18 cellular contexts compared by ENCODE assay signal in the genomic region with DNA sequence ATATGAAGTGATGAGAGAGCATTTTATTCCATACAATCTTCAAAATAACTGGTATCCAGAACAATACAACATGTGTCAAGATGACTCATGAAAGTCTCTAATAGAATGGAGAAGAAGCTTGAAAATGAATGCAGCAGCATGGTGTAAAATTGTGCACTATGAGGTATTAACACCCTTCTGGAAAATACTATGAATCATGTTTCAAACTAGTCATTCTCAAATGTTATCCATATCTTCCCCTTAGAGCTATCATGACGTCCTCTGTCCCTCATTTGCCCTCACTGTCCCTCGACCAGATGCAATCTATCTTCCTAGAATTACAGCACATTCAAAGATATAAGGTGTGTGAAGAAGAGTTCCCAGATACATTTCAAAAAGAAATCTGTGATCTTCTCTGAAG.
DNase-seq lines count a peak whose midpoint lies in the region; ATAC-seq, FAIRE-seq and TF ChIP-seq lines count a peak whose summit lies in the region.
"Had no signal": no experiment of that assay in that cellular context is flagged by ENCODE, and none has a peak within 500 bp of the region (broad histone marks: within the 10 kb centered on the region; RNA-seq: fewer than 3 reads in every experiment).

No MANE protein-coding gene starts in this region.

- no peak for TF ChIP-seq POLR2A in erythroblast (IDR thresholded peaks at IDR 0.05; ENCODE audit: low read length)

- H3K9me3 ChIP-seq in GM23248 (ENCODE audit: low read depth) = no peaks in the 10 kb centered on the region
- no peaks in the 10 kb centered on the region for H3K9me3 ChIP-seq in astrocyte (ENCODE audit: insufficient read depth, low read depth, low read length)

- DNase-seq in activated CD8-positive, alpha-beta T cell treated with anti-CD3 and anti-CD28 coated beads for 36 hours = no peak
- no peak for DNase-seq in activated CD8-positive, alpha-beta T cell treated with anti-CD3 and anti-CD28 coated beads, Interleukin-2, amount 10 ng/mL, durations not matched to agents 7 days and 5 days
- DNase-seq in GM23248 (peak; percentile 13), astrocyte (ENCODE audit: low read depth) (no peak), kidney tubule cell (ENCODE audit: low spot score) (peak; percentile 8), erythroblast (lab: John Stamatoyannopoulos, UW) (no peak), KG1 (lab: John Stamatoyannopoulos, UW) (no peak)
- DNase-seq: Calu3; CD8-positive, alpha-beta T cell; DMS53; DND-41; EL; H9 had no signal

- H4K20me1 ChIP-seq in GM23248 (ENCODE audit: insufficient read depth) (no peaks in the 10 kb centered on the region), astrocyte (ENCODE audit: insufficient read depth, low read length) (no peaks in the 10 kb centered on the region)
- H4K20me1 ChIP-seq: BLaER1 treated with 17β-estradiol and CSF1 and Interleukin-3, amounts not matched to agents 10 nM and 100 nM had no signal

- CTCF ChIA-PET in activated CD8-positive, alpha-beta T cell treated with anti-CD3 and anti-CD28 coated beads for 36 hours (lab: Charles Lee) = interaction anchor here (0.8 kb wide), 1 partner anchor 17 kb away, joined by 3 read pairs; no protein-coding TSS in a partner anchor
- CTCF ChIA-PET in activated CD8-positive, alpha-beta T cell treated with anti-CD3 and anti-CD28 coated beads, Interleukin-2, amount 10 ng/mL, durations not matched to agents 7 days and 5 days (lab: Charles Lee) = interaction anchor here (1.0 to 1.4 kb wide), 5 partner anchors 34 to 269 kb away, joined by 3 to 4 read pairs (median 3); no protein-coding TSS in a partner anchor

- no peaks in the 10 kb centered on the region for H3K27me3 Mint-ChIP-seq in activated CD8-positive, alpha-beta T cell treated with anti-CD3 and anti-CD28 coated beads for 36 hours
- H3K27me3 Mint-ChIP-seq in activated CD8-positive, alpha-beta T cell treated with anti-CD3 and anti-CD28 coated beads, Interleukin-2, amount 10 ng/mL, durations not matched to agents 7 days and 5 days (ENCODE audit: low read depth) = no peaks in the 10 kb centered on the region
- H3K27me3 Mint-ChIP-seq in astrocyte (ENCODE audit: low read depth, unreplicated experiment) = no peaks in the 10 kb centered on the region

- peak; percentile 55 for ATAC-seq in activated CD8-positive, alpha-beta T cell treated with anti-CD3 and anti-CD28 coated beads for 36 hours
- no peak for ATAC-seq in activated CD8-positive, alpha-beta T cell treated with anti-CD3 and anti-CD28 coated beads, Interleukin-2, amount 10 ng/mL, durations not matched to agents 7 days and 5 days
- ATAC-seq in SK-N-SH treated with all-trans-retinoic acid at 6 μM for 48 hours = no peak
- ATAC-seq: CD8-positive, alpha-beta T cell; GM12878 had no signal

- H3K36me3 ChIP-seq in GM23248 (ENCODE audit: low read depth) = no peaks in the 10 kb centered on the region
- H3K36me3 ChIP-seq in astrocyte (ENCODE audit: insufficient read depth, low read length) = no peaks in the 10 kb centered on the region
- H3K36me3 ChIP-seq: BLaER1 treated with 17β-estradiol and CSF1 and Interleukin-3, amounts not matched to agents 10 nM and 100 nM had no signal

- no peak overlapping the region for H2AFZ ChIP-seq in GM23248
- H2AFZ ChIP-seq in astrocyte (ENCODE audit: low read depth, low read length) = no peak overlapping the region

- H3K4me2 ChIP-seq in GM23248 (ENCODE audit: unreplicated experiment) = no peak overlapping the region
- no peak overlapping the region for H3K4me2 ChIP-seq in astrocyte (ENCODE audit: low read length)
- H3K4me2 ChIP-seq: BLaER1 treated with 17β-estradiol and CSF1 and Interleukin-3, amounts not matched to agents 10 nM and 100 nM had no signal

- WGBS in GM23248 (ENCODE audit: low coverage in 1 of 2, low lambda C conversion rate in 2 of 2, missing lambda C conversion rate in 2 of 2), 2 experiments = 52 to 54% methylated on average over 2 of the region's 2 CpGs

- peak; percentile 50 for FAIRE-seq in astrocyte (lab: Jason Lieb, UNC)
- FAIRE-seq: GM12878, H1 had no signal

- H3K27ac ChIP-seq in GM23248 = no peak overlapping the region
- no peak overlapping the region for H3K27ac ChIP-seq in astrocyte (ENCODE audit: low read depth, low read length)
- H3K27ac ChIP-seq: BLaER1 treated with 17β-estradiol and CSF1 and Interleukin-3, amounts not matched to agents 10 nM and 100 nM had no signal

- no peak overlapping the region for H3K4me3 Mint-ChIP-seq in activated CD8-positive, alpha-beta T cell treated with anti-CD3 and anti-CD28 coated beads for 36 hours
- H3K4me3 Mint-ChIP-seq in activated CD8-positive, alpha-beta T cell treated with anti-CD3 and anti-CD28 coated beads, Interleukin-2, amount 10 ng/mL, durations not matched to agents 7 days and 5 days = no peak overlapping the region
- no peak overlapping the region for H3K4me3 Mint-ChIP-seq in astrocyte (ENCODE audit: unreplicated experiment)
- H3K4me3 Mint-ChIP-seq: B cell; CD8-positive, alpha-beta T cell; H9 had no signal

- H3K4me3 ChIP-seq in GM23248 (no peak overlapping the region), astrocyte (ENCODE audit: insufficient read depth, low read depth, low read length) (no peak overlapping the region)
- H3K4me3 ChIP-seq: BLaER1 treated with 17β-estradiol and CSF1 and Interleukin-3, amounts not matched to agents 10 nM and 100 nM; GM12878 had no signal

- no peaks in the 10 kb centered on the region for H3K9me2 ChIP-seq in GM23248 (ENCODE audit: insufficient read depth)

- no peak for TF ChIP-seq CTCF in activated CD8-positive, alpha-beta T cell treated with anti-CD3 and anti-CD28 coated beads for 36 hours (IDR thresholded peaks at IDR 0.05)
- TF ChIP-seq CTCF in astrocyte (IDR thresholded peaks at IDR 0.05; ENCODE audit: insufficient read depth, low read depth, low read length) = no peak

- H3K79me2 ChIP-seq in GM23248 (ENCODE audit: insufficient read depth) (no peaks in the 10 kb centered on the region), astrocyte (ENCODE audit: insufficient read depth, low read length) (no peaks in the 10 kb centered on the region)

- H3K9me3 Mint-ChIP-seq in activated CD8-positive, alpha-beta T cell treated with anti-CD3 and anti-CD28 coated beads for 36 hours = peaks cover 3% of the 10 kb centered on the region
- H3K9me3 Mint-ChIP-seq in activated CD8-positive, alpha-beta T cell treated with anti-CD3 and anti-CD28 coated beads, Interleukin-2, amount 10 ng/mL, durations not matched to agents 7 days and 5 days (ENCODE audit: insufficient read depth) = no peaks in the 10 kb centered on the region
- H3K9me3 Mint-ChIP-seq in astrocyte (ENCODE audit: unreplicated experiment) = no peaks in the 10 kb centered on the region
- H3K9me3 Mint-ChIP-seq: H9 had no signal

- H3K4me1 Mint-ChIP-seq in activated CD8-positive, alpha-beta T cell treated with anti-CD3 and anti-CD28 coated beads for 36 hours (ENCODE audit: low read depth) = peaks cover 6% of the 10 kb centered on the region
- no peaks in the 10 kb centered on the region for H3K4me1 Mint-ChIP-seq in activated CD8-positive, alpha-beta T cell treated with anti-CD3 and anti-CD28 coated beads, Interleukin-2, amount 10 ng/mL, durations not matched to agents 7 days and 5 days (ENCODE audit: low read depth)
- H3K4me1 Mint-ChIP-seq in astrocyte (ENCODE audit: low read depth, unreplicated experiment) = peaks cover 5% of the 10 kb centered on the region
- H3K4me1 Mint-ChIP-seq: H9 had no signal

- H3K27me3 ChIP-seq in GM23248 (replicated peaks; ENCODE audit: insufficient read depth) (no peaks in the 10 kb centered on the region), astrocyte (ENCODE audit: insufficient read depth, low read length) (no peaks in the 10 kb centered on the region)
- H3K27me3 ChIP-seq: BLaER1 treated with 17β-estradiol and CSF1 and Interleukin-3, amounts not matched to agents 10 nM and 100 nM had no signal

- POLR2A ChIA-PET in activated CD8-positive, alpha-beta T cell treated with anti-CD3 and anti-CD28 coated beads for 36 hours (lab: Charles Lee) = no interaction called here
- POLR2A ChIA-PET in activated CD8-positive, alpha-beta T cell treated with anti-CD3 and anti-CD28 coated beads, Interleukin-2, amount 10 ng/mL, durations not matched to agents 7 days and 5 days (lab: Charles Lee) = no interaction called here

- intact Hi-C loops in activated CD8-positive, alpha-beta T cell treated with anti-CD3 and anti-CD28 coated beads for 36 hours (cut with micrococcal nuclease) = no loop called here

- in situ Hi-C loops in GM23248 (cut with MboI) = no loop called here

- H3K9ac ChIP-seq in GM23248 (no peak overlapping the region), astrocyte (ENCODE audit: low read length) (no peak overlapping the region)
- H3K9ac ChIP-seq: BLaER1 treated with 17β-estradiol and CSF1 and Interleukin-3, amounts not matched to agents 10 nM and 100 nM had no signal

- H3K27ac Mint-ChIP-seq in activated CD8-positive, alpha-beta T cell treated with anti-CD3 and anti-CD28 coated beads for 36 hours = no peak overlapping the region
- H3K27ac Mint-ChIP-seq in activated CD8-positive, alpha-beta T cell treated with anti-CD3 and anti-CD28 coated beads, Interleukin-2, amount 10 ng/mL, durations not matched to agents 7 days and 5 days = no peak overlapping the region
- H3K27ac Mint-ChIP-seq in astrocyte (ENCODE audit: unreplicated experiment) = no peak overlapping the region
- H3K27ac Mint-ChIP-seq: B cell; CD8-positive, alpha-beta T cell; H9 had no signal

- no peaks in the 10 kb centered on the region for H3F3A ChIP-seq in GM23248 (ENCODE audit: insufficient read depth)

- H3K36me3 Mint-ChIP-seq in activated CD8-positive, alpha-beta T cell treated with anti-CD3 and anti-CD28 coated beads for 36 hours (ENCODE audit: low read depth) = no peaks in the 10 kb centered on the region
- H3K36me3 Mint-ChIP-seq in activated CD8-positive, alpha-beta T cell treated with anti-CD3 and anti-CD28 coated beads, Interleukin-2, amount 10 ng/mL, durations not matched to agents 7 days and 5 days (ENCODE audit: low read depth) = peaks cover 7% of the 10 kb centered on the region
- no peaks in the 10 kb centered on the region for H3K36me3 Mint-ChIP-seq in astrocyte (ENCODE audit: low read depth, unreplicated experiment)
- H3K36me3 Mint-ChIP-seq: CD8-positive, alpha-beta T cell had no signal

- H3K4me1 ChIP-seq in GM23248 (ENCODE audit: insufficient read depth) (no peaks in the 10 kb centered on the region), astrocyte (ENCODE audit: insufficient read depth, low read length) (no peaks in the 10 kb centered on the region)

TF ChIP-seq in SK-N-SH treated with all-trans-retinoic acid at 6 μM for 48 hours, 23 proteins besides CTCF, POLR2A, EP300 and RAD21 (continues in another document):
- no peak for TF ChIP-seq ZFP30 (CRISPR knock-in tag; IDR thresholded peaks at IDR 0.05)

Comparison
In these comparisons a context has a peak if more than half of its experiments do, and no peak if none do; other contexts are left out.
1. DNase-seq: peak in GM23248 (single experiment) and kidney tubule cell (single experiment); none in activated CD8-positive, alpha-beta T cell treated with anti-CD3 and anti-CD28 coated beads for 36 hours (single experiment), activated CD8-positive, alpha-beta T cell treated with anti-CD3 and anti-CD28 coated beads, Interleukin-2, amount 10 ng/mL, durations not matched to agents 7 days and 5 days (single experiment), astrocyte (single experiment), erythroblast (0 of 2) and KG1 (single experiment).